In genomic region chr10:65708057-65708456, GRCh38 we compare ENCODE assay signal across 26 cellular contexts.
"Had no signal": no experiment of that assay in that cellular context is flagged by ENCODE, and none has a peak within 500 bp of the region (broad histone marks: within the 10 kb centered on the region; RNA-seq: fewer than 3 reads in every experiment).

No MANE protein-coding gene starts in this region.

- DNase-seq: dermis blood vessel endothelial cell; effector memory CD4-positive, alpha-beta T cell; foreskin keratinocyte; heart left ventricle; hippocampal formation; immature natural killer cell; islet precursor cell; left ventricle myocardium superior; lower lobe of right lung; naive thymus-derived CD8-positive, alpha-beta T cell; occipital lobe; ovary; posterior cingulate gyrus; psoas muscle; right cardiac atrium; sigmoid colon; stimulated activated CD4-positive, alpha-beta T cell treated with anti-CD3 and anti-CD28 coated beads, Interleukin-4, amount 100 ng/mL, for 4 hours; stimulated activated naive CD8-positive, alpha-beta T cell treated with anti-CD3 and anti-CD28 coated beads, Interleukin-15, Interleukin-2, amounts not matched to agents 100 U/mL and 50 U/mL, for 24 hours; substantia nigra; testis; tibial artery had no signal

- FAIRE-seq: endothelial cell of umbilical vein had no signal

- ATAC-seq: foreskin keratinocyte; gastroesophageal sphincter; heart left ventricle; left ventricle myocardium superior; lower lobe of right lung; naive thymus-derived CD8-positive, alpha-beta T cell; psoas muscle; right cardiac atrium; stimulated activated memory B cell treated with anti-CD40 and anti-IgM and Interleukin-4, amounts not matched to agents 10 μg/mL and 1 μg/mL and 100 μg/mL, for 72 hours; stimulated activated naive CD8-positive, alpha-beta T cell treated with anti-CD3 and anti-CD28 coated beads, Interleukin-15, Interleukin-2, amounts not matched to agents 100 U/mL and 50 U/mL, for 24 hours had no signal

- H3K4me3 ChIP-seq: coronary artery, esophagus muscularis mucosa, gastroesophageal sphincter, heart left ventricle, lower lobe of right lung, ovary, psoas muscle, sigmoid colon, testis, tibial artery had no signal
